1 cellular context compared by ENCODE assay signal in genomic region chr5:112983307-112983811, GRCh38.
TF ChIP-seq lines count a peak whose summit lies in the region.

No MANE protein-coding gene starts in this region.

TF ChIP-seq in H1, 55 proteins besides CTCF, POLR2A, EP300 and RAD21:
- TF ChIP-seq CHD2 (IDR thresholded peaks at IDR 0.05; ENCODE audit: low read length) (no peak), RBBP5 (IDR thresholded peaks at IDR 0.05; ENCODE audit: borderline replicate concordance, low read depth, low read length) (no peak), TEAD4 (IDR thresholded peaks at IDR 0.05; ENCODE audit: low read depth, low read length) (peak; percentile 84), RFX5 (IDR thresholded peaks at IDR 0.05; ENCODE audit: borderline replicate concordance, low read depth, low read length) (no peak)
TF ChIP-seq in H1: peak in this region for 1.
